ENCODE assay signal across 31 cellular contexts in genomic region chr5:92492908-92493307, GRCh38.
"Had no signal": no experiment of that assay in that cellular context is flagged by ENCODE, and none has a peak within 500 bp of the region (broad histone marks: within the 10 kb centered on the region; RNA-seq: fewer than 3 reads in every experiment).

No MANE protein-coding gene starts in this region.

- H3K4me3 ChIP-seq: colonic mucosa, esophagus squamous epithelium, left ventricle myocardium inferior, lung, pancreas, prostate gland, skin epidermis, uterus had no signal

- H3K27me3 Mint-ChIP-seq: activated CD4-positive, alpha-beta T cell treated with anti-CD3 and anti-CD28 coated beads, Interleukin-2, amount 10 ng/mL, durations not matched to agents 7 days and 5 days; activated CD8-positive, alpha-beta memory T cell treated with anti-CD3 and anti-CD28 coated beads, Interleukin-2, amount 10 ng/mL, durations not matched to agents 7 days and 5 days; central memory CD8-positive, alpha-beta T cell; stimulated activated naive CD8-positive, alpha-beta T cell treated with anti-CD3 and anti-CD28 coated beads, Interleukin-15, Interleukin-2, amounts not matched to agents 100 ng/mL and 50 ng/mL, for 24 hours; type B pancreatic cell had no signal

- H3K27ac Mint-ChIP-seq: activated CD4-positive, alpha-beta T cell treated with anti-CD3 and anti-CD28 coated beads, Interleukin-2, amount 10 ng/mL, durations not matched to agents 7 days and 5 days; activated CD8-positive, alpha-beta memory T cell treated with anti-CD3 and anti-CD28 coated beads, Interleukin-2, amount 10 ng/mL, durations not matched to agents 7 days and 5 days; activated CD8-positive, alpha-beta T cell treated with anti-CD3 and anti-CD28 coated beads, Interleukin-2, amount 10 ng/mL, durations not matched to agents 7 days and 5 days; activated naive CD4-positive, alpha-beta T cell treated with anti-CD3 and anti-CD28 coated beads, Interleukin-2, amount 50 U/mL, for 72 hours; activated T-cell treated with anti-CD3 and anti-CD28 coated beads, Interleukin-2, amount 50 U/mL, for 72 hours; natural killer cell; stimulated activated effector memory CD8-positive, alpha-beta T cell treated with anti-CD3 and anti-CD28 coated beads, Interleukin-12 subunit alpha, Interleukin-12 subunit beta, amount 100 ng/mL, for 72 hours; stimulated activated naive CD8-positive, alpha-beta T cell treated with anti-CD3 and anti-CD28 coated beads, Interleukin-15, Interleukin-2, amounts not matched to agents 100 ng/mL and 50 ng/mL, for 24 hours; type B pancreatic cell; WTC11 had no signal

- H3K27me3 ChIP-seq: colonic mucosa, esophagus squamous epithelium, neutrophil, pancreas, uterus had no signal

- DNase-seq: activated CD4-positive, alpha-beta T cell treated with anti-CD3 and anti-CD28 coated beads for 1 hour; activated CD4-positive, alpha-beta T cell treated with anti-CD3 and anti-CD28 coated beads, Interleukin-2, amount 10 ng/mL, durations not matched to agents 7 days and 5 days; activated CD8-positive, alpha-beta memory T cell treated with anti-CD3 and anti-CD28 coated beads, Interleukin-2, amount 10 ng/mL, durations not matched to agents 7 days and 5 days; activated CD8-positive, alpha-beta T cell treated with anti-CD3 and anti-CD28 coated beads, Interleukin-2, amount 10 ng/mL, durations not matched to agents 7 days and 5 days; activated naive CD4-positive, alpha-beta T cell; activated T-cell treated with anti-CD3 and anti-CD28 coated beads, Interleukin-2, amount 50 U/mL, for 72 hours; anterior cingulate cortex; colonic mucosa; effector CD8-positive, alpha-beta T cell; esophagus squamous epithelium; left ventricle myocardium inferior; mesendoderm; natural killer cell; pancreas; retina; stimulated activated CD4-positive, alpha-beta T cell treated with anti-CD3 and anti-CD28 coated beads, Interleukin-12 subunit alpha, Interleukin-12 subunit beta, amount 100 ng/mL, for 4 hours; stimulated activated CD4-positive, alpha-beta T cell treated with anti-CD3 and anti-CD28 coated beads, Interleukin-4, amount 100 ng/mL, for 24 hours; substantia nigra; uterus had no signal

- H3K4me1 ChIP-seq: colonic mucosa, esophagus squamous epithelium, left ventricle myocardium inferior, pancreas, prostate gland, uterus had no signal

- H3K4me1 Mint-ChIP-seq: activated CD4-positive, alpha-beta T cell treated with anti-CD3 and anti-CD28 coated beads, Interleukin-2, amount 10 ng/mL, durations not matched to agents 7 days and 5 days; activated CD8-positive, alpha-beta memory T cell treated with anti-CD3 and anti-CD28 coated beads, Interleukin-2, amount 10 ng/mL, durations not matched to agents 7 days and 5 days; central memory CD8-positive, alpha-beta T cell; natural killer cell; stimulated activated effector memory CD8-positive, alpha-beta T cell treated with anti-CD3 and anti-CD28 coated beads, Interleukin-12 subunit alpha, Interleukin-12 subunit beta, amount 100 ng/mL, for 72 hours; WTC11 had no signal

- H3K9me3 ChIP-seq: colonic mucosa, esophagus squamous epithelium, left ventricle myocardium inferior, neutrophil, pancreas, prostate gland, uterus had no signal

- H3K36me3 ChIP-seq: colonic mucosa, esophagus squamous epithelium, left ventricle myocardium inferior, neutrophil, pancreas, prostate gland, uterus had no signal

- H3K9me3 Mint-ChIP-seq: activated CD4-positive, alpha-beta T cell treated with anti-CD3 and anti-CD28 coated beads, Interleukin-2, amount 10 ng/mL, durations not matched to agents 7 days and 5 days; stimulated activated naive CD8-positive, alpha-beta T cell treated with anti-CD3 and anti-CD28 coated beads, Interleukin-15, Interleukin-2, amounts not matched to agents 100 ng/mL and 50 ng/mL, for 24 hours; type B pancreatic cell; WTC11 had no signal

- H3K4me3 Mint-ChIP-seq: activated CD4-positive, alpha-beta T cell treated with anti-CD3 and anti-CD28 coated beads, Interleukin-2, amount 10 ng/mL, durations not matched to agents 7 days and 5 days; activated CD8-positive, alpha-beta memory T cell treated with anti-CD3 and anti-CD28 coated beads, Interleukin-2, amount 10 ng/mL, durations not matched to agents 7 days and 5 days; activated CD8-positive, alpha-beta T cell treated with anti-CD3 and anti-CD28 coated beads, Interleukin-2, amount 10 ng/mL, durations not matched to agents 7 days and 5 days; activated T-cell treated with anti-CD3 and anti-CD28 coated beads, Interleukin-2, amount 50 U/mL, for 72 hours; central memory CD8-positive, alpha-beta T cell; natural killer cell; stimulated activated effector memory CD8-positive, alpha-beta T cell treated with anti-CD3 and anti-CD28 coated beads, Interleukin-12 subunit alpha, Interleukin-12 subunit beta, amount 100 ng/mL, for 72 hours; stimulated activated naive CD8-positive, alpha-beta T cell treated with anti-CD3 and anti-CD28 coated beads, Interleukin-15, Interleukin-2, amounts not matched to agents 100 ng/mL and 50 ng/mL, for 24 hours; type B pancreatic cell; WTC11 had no signal

- H3K27ac ChIP-seq: colonic mucosa, epithelial cell of prostate, esophagus squamous epithelium, left ventricle myocardium inferior, neutrophil, pancreas, prostate gland, skin epidermis, uterus had no signal

- ATAC-seq: activated CD8-positive, alpha-beta memory T cell treated with anti-CD3 and anti-CD28 coated beads, Interleukin-2, amount 10 ng/mL, durations not matched to agents 7 days and 5 days; activated CD8-positive, alpha-beta T cell treated with anti-CD3 and anti-CD28 coated beads, Interleukin-2, amount 10 ng/mL, durations not matched to agents 7 days and 5 days; activated naive CD4-positive, alpha-beta T cell treated with anti-CD3 and anti-CD28 coated beads, Interleukin-2, amount 50 U/mL, for 72 hours; activated T-cell treated with anti-CD3 and anti-CD28 coated beads, Interleukin-2, amount 50 U/mL, for 72 hours; natural killer cell; pancreas; sciatic nerve; stimulated activated effector memory CD8-positive, alpha-beta T cell treated with anti-CD3 and anti-CD28 coated beads, Interleukin-12 subunit alpha, Interleukin-12 subunit beta, amount 100 ng/mL, for 72 hours; WTC11 had no signal

- H3K36me3 Mint-ChIP-seq: activated CD8-positive, alpha-beta memory T cell treated with anti-CD3 and anti-CD28 coated beads, Interleukin-2, amount 10 ng/mL, durations not matched to agents 7 days and 5 days; activated naive CD4-positive, alpha-beta T cell treated with anti-CD3 and anti-CD28 coated beads, Interleukin-2, amount 50 U/mL, for 72 hours; natural killer cell; stimulated activated effector memory CD8-positive, alpha-beta T cell treated with anti-CD3 and anti-CD28 coated beads, Interleukin-12 subunit alpha, Interleukin-12 subunit beta, amount 100 ng/mL, for 72 hours; type B pancreatic cell; WTC11 had no signal
